ENCODE assay signal across 32 cellular contexts in the genomic region with DNA sequence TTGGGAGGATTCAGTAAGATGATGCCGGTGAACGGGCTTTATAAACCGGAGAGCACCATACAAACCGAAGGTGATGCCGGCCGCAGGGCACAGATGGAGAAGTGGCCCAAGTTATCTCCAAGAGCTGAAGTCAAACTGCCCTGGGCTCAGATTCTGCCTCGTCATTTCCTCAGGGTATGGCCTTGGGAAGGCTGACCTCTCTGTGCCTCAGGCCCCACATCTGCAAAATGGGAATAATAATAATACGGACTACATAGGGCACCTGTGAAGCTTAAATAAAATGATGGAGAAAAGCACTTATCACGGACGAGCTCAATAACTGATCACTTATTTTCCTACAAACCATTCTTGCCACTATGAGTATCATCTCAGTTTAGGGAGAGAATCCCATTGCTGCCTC. TPM values are rescaled to one million over a fixed set of nuclear protein-coding genes. Genes with fewer than 3 reads are reported as not detected.
"Had no signal": no experiment of that assay in that cellular context is flagged by ENCODE, and none has a peak within 500 bp of the region (broad histone marks: within the 10 kb centered on the region; RNA-seq: fewer than 3 reads in every experiment).

No MANE protein-coding gene starts in this region.

- H3K4me2 ChIP-seq: PC-9 had no signal

- H3K4me3 ChIP-seq: PC-9, SJCRH30, SK-N-MC had no signal

- DNase-seq: Karpas-422, MM.1S, MV-4-11, NCI-H1092, NCI-H1105, NCI-H1417 treated with DMSO at 0.1 percent for 48 hours, NCI-H1436 treated with DMSO at 0.1 percent for 48 hours, NCI-H1694 treated with DMSO at 0.1 percent for 48 hours, NCI-H187 treated with DMSO at 0.1 percent for 48 hours, NCI-H2029, NCI-H345, NCI-H446, NCI-H510A treated with DMSO at 0.1 percent for 48 hours, NCI-H524 treated with DMSO at 0.1 percent for 48 hours, NCI-H526 treated with DMSO at 0.1 percent for 48 hours, NCI-H774, PC-9, SHP77, SIG-M5, SJCRH30 had no signal

- H2AFZ ChIP-seq: PC-9 had no signal

- H3K27ac ChIP-seq: PC-9, RWPE1, SJCRH30, SK-N-MC had no signal

- H3K4me1 ChIP-seq: SJCRH30 had no signal

- FAIRE-seq: RCC 7860 had no signal

- ATAC-seq: Panc1, Right ventricle myocardium inferior, SK-N-SH treated with all-trans-retinoic acid at 6 μM for 48 hours had no signal

- H3K36me3 ChIP-seq: SJCRH30 had no signal

- H3K27me3 ChIP-seq: SJCRH30 had no signal

- H3K9me3 ChIP-seq: SJCRH30 had no signal

RNA-seq across cellular contexts. Expression of a gene that starts 29.9 kb away (rescaled TPM):
- total RNA-seq: LHCN-M2, MCF 10A, NCI-H460, OCI-LY7, PC-9, RPMI7951, SJCRH30, SK-MEL-5 had no signal

RNA-seq across cellular contexts. Expression of a gene that starts 57.5 kb away (rescaled TPM):
- total RNA-seq: LHCN-M2, MCF 10A, NCI-H460, OCI-LY7, PC-9, RPMI7951, SK-MEL-5 had no signal
